ENCODE assay signal across 16 cellular contexts in the genomic region with DNA sequence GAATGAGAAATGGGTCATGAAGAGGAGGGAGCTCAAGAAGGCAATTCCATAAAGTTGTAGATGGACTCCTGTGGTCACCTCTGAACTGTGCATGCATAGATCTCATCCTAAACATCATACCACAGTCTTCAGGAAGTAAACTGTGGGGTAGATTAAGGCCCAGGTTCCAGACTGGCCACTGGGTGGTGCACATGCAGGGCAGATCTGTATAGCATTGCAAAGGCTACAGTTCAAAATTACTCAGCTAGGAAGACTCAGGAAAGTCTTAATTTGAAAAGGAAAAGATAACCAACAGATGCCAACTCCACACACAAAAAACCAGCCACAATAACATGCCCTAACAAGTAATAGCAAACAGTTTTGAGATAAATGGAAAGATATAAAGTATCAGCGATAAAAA. TPM values are rescaled to one million over a fixed set of nuclear protein-coding genes. Genes with fewer than 3 reads are reported as not detected.
DNase-seq lines count a peak whose midpoint lies in the region; ATAC-seq, FAIRE-seq and TF ChIP-seq lines count a peak whose summit lies in the region.
"Had no signal": no experiment of that assay in that cellular context is flagged by ENCODE, and none has a peak within 500 bp of the region (broad histone marks: within the 10 kb centered on the region; RNA-seq: fewer than 3 reads in every experiment).

No MANE protein-coding gene starts in this region.

- no peaks in the 10 kb centered on the region for H3K27me3 ChIP-seq in upper lobe of right lung

- no peak overlapping the region for H3K27ac ChIP-seq in upper lobe of right lung

- no peak for TF ChIP-seq CTCF in upper lobe of right lung (IDR thresholded peaks at IDR 0.05)

- peak; percentile 39 for FAIRE-seq in RCC 7860 (lab: Jason Lieb, UNC)
- FAIRE-seq: islet of Langerhans had no signal

- DNase-seq in AG08395 (ENCODE audit: low spot score) (peak; percentile 13), RCC 7860 (ENCODE audit: low spot score) (peak; percentile 33), fibroblast of peridontal ligament (ENCODE audit: extremely low read depth) (peak; percentile 34), upper lobe of right lung (no peak), superior temporal gyrus (ENCODE audit: extremely low spot score) (no peak), posterior vena cava (ENCODE audit: low spot score) (no peak), head of caudate nucleus (no peak)
- DNase-seq: activated CD4-positive, CD25-positive, alpha-beta regulatory T cell treated with anti-CD3 and anti-CD28 coated beads, Interleukin-2, amount 50 U/mL, for 72 hours; Calu3; H7; NCI-H146; nucleus accumbens; stimulated activated CD4-positive, alpha-beta T cell treated with anti-CD3 and anti-CD28 coated beads, Interleukin-4, amount 100 ng/mL, for 1 hour; substantia nigra had no signal

- no peak overlapping the region for H3K4me3 ChIP-seq in upper lobe of right lung

- intact Hi-C loops in upper lobe of right lung (cut with DNase I): no loop called here
- intact Hi-C loops in posterior vena cava (cut with DNase I): no loop called here
- intact Hi-C loops in head of caudate nucleus (cut with DNase I): no loop called here

- H3K4me1 ChIP-seq in upper lobe of right lung: no peaks in the 10 kb centered on the region

- ATAC-seq in GM18867 (IDR thresholded peaks at IDR 0.05; ENCODE audit: unreplicated experiment) (peak; percentile 67), upper lobe of right lung (no peak)

- H3K9me3 ChIP-seq in upper lobe of right lung: peaks cover 11% of the 10 kb centered on the region

- no peaks in the 10 kb centered on the region for H3K36me3 ChIP-seq in upper lobe of right lung

RNA-seq across cellular contexts. Expression of gene KY, which starts 20.3 kb away (rescaled TPM):
- total RNA-seq in upper lobe of right lung (0.29 TPM), posterior vena cava (1 to 10 TPM; 3.2 to 3.8 TPM)
- total RNA-seq: Calu3 had no signal

Comparison
In these comparisons a context has a peak if more than half of its experiments do, and no peak if none do; other contexts are left out.
1. DNase-seq: peak in AG08395 (single experiment), RCC 7860 (single experiment) and fibroblast of peridontal ligament (single experiment); none in upper lobe of right lung (single experiment), superior temporal gyrus (single experiment), posterior vena cava (single experiment) and head of caudate nucleus (0 of 42).